Comparison of ENCODE assay signal across 25 cellular contexts in the genomic region with DNA sequence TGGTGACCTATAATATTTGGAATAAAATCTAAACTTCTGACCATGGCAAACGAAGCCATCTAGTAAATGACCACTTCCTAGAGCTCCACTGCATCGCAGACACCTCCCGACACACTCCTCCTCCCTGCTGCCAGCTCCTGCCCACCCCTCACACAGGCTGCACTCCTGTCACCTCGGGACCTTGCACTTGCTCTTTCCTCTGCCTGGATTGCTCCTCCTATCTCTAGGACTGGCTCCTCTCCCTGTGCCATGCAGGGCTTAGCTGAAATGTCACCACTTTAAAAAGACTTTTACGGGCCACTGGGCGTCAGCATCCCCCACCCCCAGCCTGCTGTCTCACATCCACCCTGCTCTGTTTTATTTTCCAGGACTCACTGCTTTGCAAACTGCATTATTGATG.
"Had no signal": no experiment of that assay in that cellular context is flagged by ENCODE, and none has a peak within 500 bp of the region (broad histone marks: within the 10 kb centered on the region; RNA-seq: fewer than 3 reads in every experiment).

No MANE protein-coding gene starts in this region.

- H3K9me3 ChIP-seq: left ventricle myocardium inferior, ovary, tibial nerve, upper lobe of left lung had no signal

- FAIRE-seq: keratinocyte had no signal

- H3K4me3 Mint-ChIP-seq: mesothelial cell of epicardium; naive B cell; natural killer cell; nephron progenitor cell; neural progenitor cell; stimulated activated naive CD8-positive, alpha-beta T cell treated with anti-CD3 and anti-CD28 coated beads, Interleukin-15, Interleukin-2, amounts not matched to agents 100 ng/mL and 50 ng/mL, for 24 hours had no signal

- DNase-seq: head of caudate nucleus; hippocampal formation; kidney glomerular epithelial cell; left cardiac atrium; left ventricle myocardium inferior; mesendoderm; naive B cell; natural killer cell; nephron progenitor cell; ovary; right cardiac atrium; stimulated activated CD4-positive, alpha-beta T cell treated with anti-CD3 and anti-CD28 coated beads, Interleukin-12 subunit alpha, Interleukin-12 subunit beta, amount 100 ng/mL, for 4 hours; stimulated activated CD4-positive, alpha-beta T cell treated with anti-CD3 and anti-CD28 coated beads, Interleukin-15, amount 100 ng/mL, for 24 hours; stimulated activated CD4-positive, alpha-beta T cell treated with anti-CD3 and anti-CD28 coated beads, Interleukin-2, amount 100 ng/mL, for 24 hours; stimulated activated CD4-positive, alpha-beta T cell treated with anti-CD3 and anti-CD28 coated beads, Interleukin-4, amount 100 ng/mL, for 1 hour; stimulated activated naive CD4-positive, alpha-beta T cell; upper lobe of left lung had no signal

- H3K4me2 ChIP-seq: neural progenitor cell had no signal

- H3K27ac Mint-ChIP-seq: mesothelial cell of epicardium; naive B cell; natural killer cell; nephron progenitor cell; neural progenitor cell; progenitor cell of endocrine pancreas; stimulated activated naive CD8-positive, alpha-beta T cell treated with anti-CD3 and anti-CD28 coated beads, Interleukin-15, Interleukin-2, amounts not matched to agents 100 ng/mL and 50 ng/mL, for 24 hours had no signal

- H3K27ac ChIP-seq: left ventricle myocardium inferior, neural progenitor cell, ovary, skin epidermis, tibial nerve, upper lobe of left lung had no signal

- H3K36me3 Mint-ChIP-seq: naive B cell, natural killer cell, neural progenitor cell had no signal

- H3K4me1 ChIP-seq: left ventricle myocardium inferior, neural progenitor cell, upper lobe of left lung had no signal

- H2AFZ ChIP-seq: neural progenitor cell had no signal

- H3K4me1 Mint-ChIP-seq: mesothelial cell of epicardium, naive B cell, natural killer cell, nephron progenitor cell had no signal

- H3K9ac ChIP-seq: neural progenitor cell had no signal

- H3K4me3 ChIP-seq: left ventricle myocardium inferior, lung, neural progenitor cell, ovary, skin epidermis, tibial nerve, upper lobe of left lung had no signal

- H3K36me3 ChIP-seq: left ventricle myocardium inferior, neural progenitor cell, ovary, tibial nerve, upper lobe of left lung had no signal

- H3K9me3 Mint-ChIP-seq: stimulated activated naive CD8-positive, alpha-beta T cell treated with anti-CD3 and anti-CD28 coated beads, Interleukin-15, Interleukin-2, amounts not matched to agents 100 ng/mL and 50 ng/mL, for 24 hours had no signal

- H3K27me3 ChIP-seq: neural progenitor cell, ovary, tibial nerve, upper lobe of left lung had no signal

- H3K27me3 Mint-ChIP-seq: progenitor cell of endocrine pancreas had no signal
